ENCODE assay signal across 14 cellular contexts in genomic region chr17:57823469-57824401, GRCh38. TPM values are rescaled to one million over a fixed set of nuclear protein-coding genes. Genes with fewer than 3 reads are reported as not detected.
DNase-seq lines count a peak whose midpoint lies in the region; ATAC-seq lines count a peak whose summit lies in the region.
"Had no signal": no experiment of that assay in that cellular context is flagged by ENCODE, and none has a peak within 500 bp of the region (broad histone marks: within the 10 kb centered on the region; RNA-seq: fewer than 3 reads in every experiment).

No MANE protein-coding gene starts in this region.

- DNase-seq in D341Med (ENCODE audit: low spot score) = peak; percentile 64
- DNase-seq in NCI-H1436 treated with DMSO at 0.1 percent for 48 hours (lab: John Stamatoyannopoulos, UW) = peak; percentile 34
- DNase-seq in RPMI7951 (ENCODE audit: low read depth) = peak; percentile 22
- peak; percentile 50 for DNase-seq in left kidney (ENCODE audit: low read depth, low spot score)
- DNase-seq in NCI-H524 treated with DMSO at 0.1 percent for 48 hours (lab: John Stamatoyannopoulos, UW) = no peak
- no peak for DNase-seq in islet precursor cell
- DNase-seq in germinal center (ENCODE audit: low spot score) = no peak
- DNase-seq: activated CD8-positive, alpha-beta memory T cell treated with anti-CD3 and anti-CD28 coated beads for 24 hours; DND-41; kidney glomerular epithelial cell; naive thymus-derived CD8-positive, alpha-beta T cell; NCI-H1105 treated with DMSO at 0.1 percent for 48 hours had no signal

- ATAC-seq in GM18502 (IDR thresholded peaks at IDR 0.05; ENCODE audit: poor library complexity, unreplicated experiment) = no peak
- ATAC-seq: gastroesophageal sphincter; naive thymus-derived CD8-positive, alpha-beta T cell had no signal

RNA-seq across cellular contexts. Expression of gene MRPS23, which starts 26.1 kb away (rescaled TPM):
- 16.3 and 36.6 TPM in 2 replicates for total RNA-seq in RPMI7951 (2014; rRNA removed; shearing (Covaris generic))

Comparison
In these comparisons a context has a peak if more than half of its experiments do, and no peak if none do; other contexts are left out.
1. DNase-seq: peak in D341Med (single experiment), NCI-H1436 treated with DMSO at 0.1 percent for 48 hours (single experiment), RPMI7951 (single experiment) and left kidney (single experiment); none in NCI-H524 treated with DMSO at 0.1 percent for 48 hours (single experiment), islet precursor cell (single experiment) and germinal center (single experiment).